In genomic region chr2:10144771-10145518, GRCh38 we compare ENCODE assay signal across 18 cellular contexts. TPM values are rescaled to one million over a fixed set of nuclear protein-coding genes. Genes with fewer than 3 reads are reported as not detected.
A peak's percentile ranks its signal among the peaks of the same experiment; 100 is the strongest.
DNase-seq lines count a peak whose midpoint lies in the region; ATAC-seq, FAIRE-seq and TF ChIP-seq lines count a peak whose summit lies in the region.
"Had no signal": no experiment of that assay in that cellular context is flagged by ENCODE, and none has a peak within 500 bp of the region (broad histone marks: within the 10 kb centered on the region; RNA-seq: fewer than 3 reads in every experiment).

No MANE protein-coding gene starts in this region.

- FAIRE-seq in bronchial epithelial cell (lab: Jason Lieb, UNC) (no peak), HepG2 (lab: Jason Lieb, UNC) (no peak)

- no peak overlapping the region for H2BK15ac ChIP-seq in H9 (ENCODE audit: low read depth, low read length)

- H3K9me3 Mint-ChIP-seq in H9, result no peaks in the 10 kb centered on the region

- no peaks in the 10 kb centered on the region for H3K36me3 ChIP-seq in bronchial epithelial cell (ENCODE audit: control insufficient read depth, insufficient read depth, low read length)
- H3K36me3 ChIP-seq in HepG2 (replicated peaks in 1 of 2; ENCODE audit: control insufficient read depth in 1 of 2, insufficient read depth in 2 of 2, low read length in 2 of 2), result peaks cover 8 to 58% of the 10 kb centered on the region in 2 experiments; a peak in 4 of 5 replicates
- no peaks in the 10 kb centered on the region for H3K36me3 ChIP-seq in transverse colon

- no peak for TF ChIP-seq RAD21 in HepG2 (CRISPR knock-in tag; IDR thresholded peaks at IDR 0.05)

- no peak overlapping the region for H4K5ac ChIP-seq in H9 (ENCODE audit: insufficient read length, low read depth, low read length)

- H3K9me3 ChIP-seq in HepG2 (ENCODE audit: low read length) (no peaks in the 10 kb centered on the region), transverse colon (no peaks in the 10 kb centered on the region), H9 (ENCODE audit: control insufficient read depth, low read depth, low read length) (no peaks in the 10 kb centered on the region)
- H3K9me3 ChIP-seq: SJCRH30 had no signal

- H3K36me3 Mint-ChIP-seq in H9 (ENCODE audit: insufficient read depth in 1 of 3, low read depth in 3 of 3), result peaks cover 11 to 45% (median 39%) of the 10 kb centered on the region in 3 experiments; a peak in 6 of 7 replicates

- H3K27me3 Mint-ChIP-seq in H9 (ENCODE audit: low read depth), result no peaks in the 10 kb centered on the region

- WGBS in HepG2 (ENCODE audit: low lambda C conversion rate), result 95% methylated on average over 16 of the region's 16 CpGs
- WGBS in transverse colon (ENCODE audit: low coverage in 1 of 2), 2 donors, result 86 to 100% methylated on average over 1 to 16 of the region's 16 CpGs
- WGBS in H9 (ENCODE audit: extremely low coverage, insufficient read length, low lambda C conversion rate), result no CpG with 5 or more reads among the region's 16 CpGs

- H2AFZ ChIP-seq in HepG2 (ENCODE audit: low read length), result no peak overlapping the region
- no peak overlapping the region for H2AFZ ChIP-seq in H9 (ENCODE audit: low read length)

- H3K27ac Mint-ChIP-seq in H9, result peak overlapping the region in 1 of 3 experiments; percentile 64; a peak in 1 of 7 replicates

- TF ChIP-seq POLR2A in HepG2 (IDR thresholded peaks at IDR 0.05; ENCODE audit: insufficient read depth in 1 of 2, low read depth in 2 of 2, low read length in 2 of 2), result no peak
- TF ChIP-seq POLR2A in transverse colon (IDR thresholded peaks at IDR 0.05), result no peak

- H4K8ac ChIP-seq in H9 (replicated peaks; ENCODE audit: insufficient read length, low read depth, low read length), result no peak overlapping the region

- no peak overlapping the region for H3K23ac ChIP-seq in H9 (ENCODE audit: insufficient read length, low read depth, low read length)

- no TSS peak for BruUV-seq in HepG2 (replicated peaks; lab: Mats Ljungman, UMichigan)

- H3K4me2 ChIP-seq in HepG2 (ENCODE audit: low read depth, low read length), result no peak overlapping the region
- H3K4me2 ChIP-seq in H9 (ENCODE audit: insufficient read depth, insufficient read length, low read length), result no peak overlapping the region

- no peak overlapping the region for H2BK12ac ChIP-seq in H9 (ENCODE audit: insufficient read length, low read depth, low read length)

- H3K18ac ChIP-seq in H9 (ENCODE audit: insufficient read length, low read depth, low read length), result no peak overlapping the region

- no peak overlapping the region for H3T11ph ChIP-seq in H9 (ENCODE audit: low read length)

- in situ Hi-C loops in HepG2 (cut with HindIII; ENCODE audit: extremely low pct_ligation_motif_present, low pct_unique_long_range_greater_than_20kb), result no loop called here
- in situ Hi-C loops in transverse colon (cut with MboI; ENCODE audit: low pct_ligation_motif_present in 1 of 4, low pct_unique_long_range_greater_than_20kb in 1 of 4, low sequenced_read_pairs in 3 of 4), result loop anchor here in 2 of 4 donors (10.0 to 25.0 kb wide), 3 partner anchors 267 to 517 kb away; no protein-coding TSS in a partner anchor

- TF ChIP-seq CTCF in bronchial epithelial cell (IDR thresholded peaks at IDR 0.05; ENCODE audit: insufficient read depth, low read length, severe bottlenecking) (no peak), HepG2 (CRISPR knock-in tag; IDR thresholded peaks at IDR 0.05) (no peak), transverse colon (IDR thresholded peaks at IDR 0.05) (no peak), H9 (conservative IDR thresholded peaks at IDR 0.05) (no peak)

- H3K27ac ChIP-seq in HepG2 (ENCODE audit: extremely low read length, insufficient read depth, low read length) (no peak overlapping the region), transverse colon (peak overlapping the region in 3 of 4 donors; percentile 48 to 62 (median 59)), H9 (ENCODE audit: insufficient read length, low read depth, low read length) (no peak overlapping the region)
- H3K27ac ChIP-seq: SJCRH30 had no signal

- peak; percentile 58 for DNase-seq in activated effector memory CD4-positive, alpha-beta T cell treated with anti-CD3 and anti-CD28 coated beads, Interleukin-2, amount 50 U/mL, for 16 hours
- DNase-seq in activated effector memory CD4-positive, alpha-beta T cell treated with Interleukin-2 at 50 U/mL for 16 hours, result no peak
- peak; percentile 61 for DNase-seq in bronchial epithelial cell (ENCODE audit: low read depth)
- DNase-seq in HepG2 (ENCODE audit: low spot score), result no peak
- DNase-seq in transverse colon, result no peak
- DNase-seq in H9, result no peak
- DNase-seq: activated naive CD4-positive, alpha-beta T cell; DND-41; hippocampal formation; islet precursor cell; NCI-H146; NCI-H2171 treated with DMSO at 0.1 percent for 48 hours; NCI-H526 treated with DMSO at 0.1 percent for 48 hours; SJCRH30; stimulated activated CD4-positive, alpha-beta T cell treated with anti-CD3 and anti-CD28 coated beads, Interleukin-1b, Interleukin-23, amount 100 ng/mL, for 48 hours; stimulated activated naive CD4-positive, alpha-beta T cell treated with Interleukin-2 at 50 U/mL for 16 hours had no signal

- H3K4me3 Mint-ChIP-seq in H9, result no peak overlapping the region

- no peaks in the 10 kb centered on the region for H3K23me2 ChIP-seq in H9 (ENCODE audit: insufficient read length, low read depth, low read length, poor library complexity, severe bottlenecking)

- POLR2A ChIA-PET in HepG2 (lab: Yijun Ruan, JAX), result no interaction called here

- no peak for TF ChIP-seq EP300 in HepG2 (IDR thresholded peaks at IDR 0.05; ENCODE audit: low read depth in 2 of 2, low read length in 2 of 2)
- TF ChIP-seq EP300 in HepG2 (CRISPR knock-in tag; IDR thresholded peaks at IDR 0.05; ENCODE audit: borderline replicate concordance), result no peak
- TF ChIP-seq EP300 in transverse colon (IDR thresholded peaks at IDR 0.05; ENCODE audit: low read depth), result no peak

- H2AK5ac ChIP-seq in H9 (ENCODE audit: insufficient read length, low read length), result no peak overlapping the region

- H2BK20ac ChIP-seq in H9 (ENCODE audit: low read depth, low read length, poor library complexity, severe bottlenecking), result no peak overlapping the region

- H3K56ac ChIP-seq in H9 (ENCODE audit: insufficient read length, low read depth, low read length), result no peak overlapping the region

- H3K4me3 ChIP-seq in bronchial epithelial cell (ENCODE audit: low read depth, low read length), result no peak overlapping the region
- H3K4me3 ChIP-seq in HepG2 (replicated peaks in 1 of 3; ENCODE audit: insufficient read depth in 1 of 3, low read depth in 2 of 3, low read length in 3 of 3), result no peak overlapping the region
- H3K4me3 ChIP-seq in transverse colon, result no peak overlapping the region
- H3K4me3 ChIP-seq: SJCRH30 had no signal

- no peaks in the 10 kb centered on the region for H3K79me1 ChIP-seq in H9 (ENCODE audit: insufficient read depth, low read depth, low read length, poor library complexity, severe bottlenecking)

- H4K91ac ChIP-seq in H9 (ENCODE audit: insufficient read length, low read depth, low read length), result no peak overlapping the region

- 0 out of 4 replicates have a peak, but pooled peaks cover 0 to 3% of the 10 kb centered on the region in 2 experiments for H3K4me1 Mint-ChIP-seq in H9

- H3K79me2 ChIP-seq in HepG2 (ENCODE audit: insufficient read depth, low read length) (no peaks in the 10 kb centered on the region), H9 (ENCODE audit: insufficient read depth, low read length) (no peaks in the 10 kb centered on the region)

- H3K27me3 ChIP-seq in bronchial epithelial cell (ENCODE audit: control insufficient read depth, insufficient read depth, low read length) (no peaks in the 10 kb centered on the region), HepG2 (ENCODE audit: control insufficient read depth in 1 of 2, insufficient read depth in 2 of 2, low read length in 2 of 2) (no peaks in the 10 kb centered on the region), transverse colon (no peaks in the 10 kb centered on the region), H9 (ENCODE audit: insufficient read depth, low read length) (no peaks in the 10 kb centered on the region)
- H3K27me3 ChIP-seq: SJCRH30 had no signal

- H4K20me1 ChIP-seq in HepG2 (ENCODE audit: insufficient read depth, low read length), result no peaks in the 10 kb centered on the region
- no peaks in the 10 kb centered on the region for H4K20me1 ChIP-seq in H9 (ENCODE audit: control insufficient read depth, insufficient read depth, insufficient read length)

- H3K4me1 ChIP-seq in HepG2 (ENCODE audit: insufficient read depth, low read length) (peaks cover 9% of the 10 kb centered on the region), transverse colon (peaks cover 4 to 10% (median 8%) of the 10 kb centered on the region in 4 donors), H9 (ENCODE audit: insufficient read depth, low read length) (no peaks in the 10 kb centered on the region)
- H3K4me1 ChIP-seq: SJCRH30 had no signal

- intact Hi-C loops in HepG2 (cut with micrococcal nuclease; ENCODE audit: unreplicated experiment), result loop anchor here (5.0 kb wide), 1 partner anchor 292 kb away; no protein-coding TSS in a partner anchor
- intact Hi-C loops in transverse colon (cut with DNase I; ENCODE audit: low total_unique reads), result no loop called here

- H3K14ac ChIP-seq in H9 (ENCODE audit: insufficient read depth, low read length), result no peak overlapping the region; the same call in 1 of the 2 replicates

- H3K9ac ChIP-seq in HepG2 (ENCODE audit: insufficient read depth, low read depth, low read length) (no peak overlapping the region), H9 (ENCODE audit: extremely low read depth, insufficient read length, low read length) (no peak overlapping the region)

- ATAC-seq in HepG2 (no peak), GM18909 (IDR thresholded peaks at IDR 0.05; ENCODE audit: poor library complexity, unreplicated experiment) (no peak)
- no peak for ATAC-seq in activated CD4-positive, CD25-positive, alpha-beta regulatory T cell treated with anti-CD3 and anti-CD28 coated beads, Interleukin-2, amount 50 U/mL, for 24 hours

- CTCF ChIA-PET in HepG2 (lab: Yijun Ruan, JAX; ENCODE audit: low intra/inter-chr PET ratio, low total read pairs), result no interaction called here

- no peak overlapping the region for H2BK120ac ChIP-seq in H9 (ENCODE audit: low read depth, low read length, poor library complexity, severe bottlenecking)

- H2BK5ac ChIP-seq in H9 (ENCODE audit: insufficient read length, low read length), result no peak overlapping the region

- no peak overlapping the region for H3K4ac ChIP-seq in H9 (ENCODE audit: low read depth, low read length)

RNA-seq across cellular contexts. Expression of gene RRM2, which starts 22.4 kb away (rescaled TPM):
- total RNA-seq in bronchial epithelial cell (1.0 and 1.8 TPM in 2 replicates), HepG2 (2016; rRNA removed; fragmentation: Illumina TruSeq; extraction: Trizol) (150 and 191 TPM in 2 replicates), transverse colon (10 to 100 TPM in 1 of 4 donors, 1 to 10 TPM in 2, not detected in 1; 4.0 to 12.9 (median 5.3) TPM), H9 (2021) (163 and 176 TPM in 2 replicates)
- 37.8 and 48.5 TPM in 2 replicates for total RNA-seq in HepG2 (2016; cell fraction: cytosol; rRNA removed; fragmentation: Illumina TruSeq; extraction: Trizol; ENCODE audit: low read depth)
- 147 and 157 TPM in 2 replicates for total RNA-seq in HepG2 (2016; cell fraction: insoluble cytoplasmic fraction; rRNA removed; fragmentation: Illumina TruSeq; extraction: Trizol)
- 80.6 and 88.9 TPM in 2 replicates for total RNA-seq in HepG2 (2016; cell fraction: membrane; rRNA removed; fragmentation: Illumina TruSeq; extraction: Trizol)
- 128 and 140 TPM in 2 replicates for total RNA-seq in HepG2 (2016; cell fraction: nucleus; rRNA removed; fragmentation: Illumina TruSeq; extraction: Trizol)
- 15.2 and 31.3 TPM in 2 replicates for polyA plus RNA-seq in HepG2 (2011; rRNA removed)
- 16.4 and 33.9 TPM in 2 replicates for polyA plus RNA-seq in HepG2 (2011; cell fraction: cytosol; rRNA removed)
- 56.9 and 85.9 TPM in 2 replicates for polyA plus RNA-seq in HepG2 (2011; cell fraction: nucleus; rRNA removed)
- polyA plus RNA-seq in HepG2 (2012), result 28.1 and 60.7 TPM in 2 replicates
- polyA plus RNA-seq in HepG2 (2016; cell fraction: cytosol; fragmentation: Illumina TruSeq; extraction: Trizol; ENCODE audit: low read depth), result 43.8 and 46.7 TPM in 2 replicates
- polyA plus RNA-seq in HepG2 (2016; cell fraction: insoluble cytoplasmic fraction; fragmentation: Illumina TruSeq; extraction: Trizol; ENCODE audit: low read depth), result 194 and 228 TPM in 2 replicates
- polyA plus RNA-seq in HepG2 (2016; cell fraction: membrane; fragmentation: Illumina TruSeq; extraction: Trizol; ENCODE audit: low read depth), result 51.9 and 53.7 TPM in 2 replicates
- polyA plus RNA-seq in HepG2 (2016; cell fraction: nucleus; fragmentation: Illumina TruSeq; extraction: Trizol; ENCODE audit: insufficient read depth, low read depth), result 138 and 141 TPM in 2 replicates
- 59.0 and 93.0 TPM in 2 replicates for polyA minus RNA-seq in HepG2 (2011; rRNA and poly(A)+ RNA removed; ENCODE audit: low replicate concordance)
- 42.2 and 50.2 TPM in 2 replicates for polyA minus RNA-seq in HepG2 (2011; cell fraction: cytosol; rRNA and poly(A)+ RNA removed)
- 47.4 and 63.0 TPM in 2 replicates for polyA minus RNA-seq in HepG2 (2011; cell fraction: nucleus; rRNA and poly(A)+ RNA removed)

Comparison
In these comparisons a context has a peak if more than half of its experiments do, and no peak if none do; other contexts are left out.
1. DNase-seq: peak in activated effector memory CD4-positive, alpha-beta T cell treated with anti-CD3 and anti-CD28 coated beads, Interleukin-2, amount 50 U/mL, for 16 hours (single experiment) and bronchial epithelial cell (single experiment); none in activated effector memory CD4-positive, alpha-beta T cell treated with Interleukin-2 at 50 U/mL for 16 hours (single experiment), HepG2 (single experiment), transverse colon (single experiment) and H9 (single experiment).
2. H3K27ac ChIP-seq: peak in transverse colon (3 of 4); none in HepG2 (single experiment) and H9 (single experiment).